Comparison of ENCODE assay signal across 28 cellular contexts in genomic region chr10:133287832-133288500, GRCh38. TPM values are rescaled to one million over a fixed set of nuclear protein-coding genes. Genes with fewer than 3 reads are reported as not detected.
DNase-seq lines count a peak whose midpoint lies in the region; ATAC-seq lines count a peak whose summit lies in the region.
"Had no signal": no experiment of that assay in that cellular context is flagged by ENCODE, and none has a peak within 500 bp of the region (broad histone marks: within the 10 kb centered on the region; RNA-seq: fewer than 3 reads in every experiment).

No MANE protein-coding gene starts in this region.

- intact Hi-C loops in right cardiac atrium (cut with DNase I): no loop called here
- intact Hi-C loops in left ventricle myocardium superior (cut with micrococcal nuclease): no loop called here

- no peak overlapping the region for H3K27ac ChIP-seq in right cardiac atrium (ENCODE audit: low read length)
- H3K27ac ChIP-seq: ovary, PC-9, tibial nerve had no signal

- ATAC-seq in right cardiac atrium (no peak), left ventricle myocardium superior (no peak)
- ATAC-seq: activated T-helper 17 cell treated with anti-CD3 and anti-CD28 coated beads, Interleukin-2, amount 50 U/mL, for 72 hours; left colon had no signal

- no peaks in the 10 kb centered on the region for H3K9me3 ChIP-seq in right cardiac atrium (ENCODE audit: control insufficient read depth, low read length)
- H3K9me3 ChIP-seq: ovary, tibial nerve had no signal

- H3K4me1 ChIP-seq in right cardiac atrium (ENCODE audit: control insufficient read depth, insufficient read depth, low read length): no peaks in the 10 kb centered on the region
- H3K4me1 ChIP-seq: tibial nerve had no signal

- H3K4me3 ChIP-seq in right cardiac atrium (ENCODE audit: low read length): no peak overlapping the region
- H3K4me3 ChIP-seq: ovary, PC-9, tibial nerve had no signal

- 95% methylated on average over 46 of the region's 46 CpGs for WGBS in right cardiac atrium

- H3K27me3 ChIP-seq in right cardiac atrium (ENCODE audit: control insufficient read depth, insufficient read depth): no peaks in the 10 kb centered on the region
- H3K27me3 ChIP-seq: ovary, tibial nerve had no signal

- peak in 2 of 3 donors; percentile 48 to 51 for DNase-seq in right cardiac atrium
- no peak for DNase-seq in left ventricle myocardium superior
- DNase-seq: activated CD4-positive, alpha-beta memory T cell treated with anti-CD3 and anti-CD28 coated beads for 36 hours; activated CD4-positive, CD25-positive, alpha-beta regulatory T cell treated with anti-CD3 and anti-CD28 coated beads, Interleukin-2, amount 50 U/mL, for 72 hours; amygdala; CD4-positive, CD25-positive, alpha-beta regulatory T cell; DND-41; hippocampal formation; immature natural killer cell; left colon; NCI-H1417; NCI-H2029 treated with DMSO at 0.1 percent for 48 hours; NCI-H526; nephron progenitor cell; NK-92 treated with Interleukin-12 subunit alpha and Interleukin-12 subunit beta, amount 100 ng/mL, for 24 hours; ovary; PC-9; Right ventricle myocardium superior; small intestine; stimulated activated CD4-positive, alpha-beta T cell treated with anti-CD3 and anti-CD28 coated beads, Interleukin-1b, Interleukin-23, amount 100 ng/mL, for 48 hours; stimulated activated CD8-positive, alpha-beta memory T cell treated with anti-CD3 and anti-CD28 coated beads, Interleukin-4, amount 100 ng/mL, for 48 hours; T-helper 2 cell had no signal

RNA-seq across cellular contexts. Expression of gene ADAM8, which starts 11.3 kb away (rescaled TPM):
- 1 to 10 TPM; 1.4 to 2.1 (median 1.5) TPM for total RNA-seq in right cardiac atrium
- polyA plus RNA-seq in right cardiac atrium: 0.50 TPM
- total RNA-seq in left ventricle myocardium superior: 2.4 TPM

RNA-seq across cellular contexts. Expression of gene TUBGCP2, which starts 20.7 kb away (rescaled TPM):
- 10 to 100 TPM; 34.9 to 45.9 (median 37.4) TPM for total RNA-seq in right cardiac atrium
- polyA plus RNA-seq in right cardiac atrium: 23.0 TPM
- total RNA-seq in left ventricle myocardium superior: 42.6 TPM

RNA-seq across cellular contexts. Expression of gene ZNF511, which starts 20.7 kb away (rescaled TPM):
- total RNA-seq in right cardiac atrium: 10 to 100 TPM; 40.2 to 51.8 (median 49.2) TPM
- polyA plus RNA-seq in right cardiac atrium: 60.8 TPM
- total RNA-seq in left ventricle myocardium superior: 45.1 TPM

RNA-seq across cellular contexts. Expression of gene CALY, which starts 48.7 kb away (rescaled TPM):
- total RNA-seq in right cardiac atrium (not detected), left ventricle myocardium superior (not detected)
- polyA plus RNA-seq in right cardiac atrium: 0.18 TPM
- total RNA-seq: A172; activated CD4-positive, alpha-beta memory T cell treated with anti-CD3 and anti-CD28 coated beads for 36 hours; activated T-helper 17 cell treated with anti-CD3 and anti-CD28 coated beads, Interleukin-2, amount 50 U/mL, for 72 hours; endothelial cell of umbilical vein; PC-9; renal cortical epithelial cell; Right ventricle myocardium superior had no signal
- polyA plus RNA-seq: endothelial cell of umbilical vein, immature natural killer cell, ovary had no signal

RNA-seq across cellular contexts. Expression of gene VENTX, which starts 50.3 kb away (rescaled TPM):
- total RNA-seq in right cardiac atrium (under 1 TPM; 0.45 to 0.89 (median 0.68) TPM), left ventricle myocardium superior (0.99 TPM)
- polyA plus RNA-seq in right cardiac atrium: 0.48 TPM
- total RNA-seq: A172; CD4-positive, CD25-positive, alpha-beta regulatory T cell; chondrocyte; endothelial cell of umbilical vein; PC-9; renal cortical epithelial cell had no signal
- polyA plus RNA-seq: CD4-positive, CD25-positive, alpha-beta regulatory T cell; endothelial cell of umbilical vein had no signal
